Comparison of ENCODE assay signal across 8 cellular contexts in the genomic region with DNA sequence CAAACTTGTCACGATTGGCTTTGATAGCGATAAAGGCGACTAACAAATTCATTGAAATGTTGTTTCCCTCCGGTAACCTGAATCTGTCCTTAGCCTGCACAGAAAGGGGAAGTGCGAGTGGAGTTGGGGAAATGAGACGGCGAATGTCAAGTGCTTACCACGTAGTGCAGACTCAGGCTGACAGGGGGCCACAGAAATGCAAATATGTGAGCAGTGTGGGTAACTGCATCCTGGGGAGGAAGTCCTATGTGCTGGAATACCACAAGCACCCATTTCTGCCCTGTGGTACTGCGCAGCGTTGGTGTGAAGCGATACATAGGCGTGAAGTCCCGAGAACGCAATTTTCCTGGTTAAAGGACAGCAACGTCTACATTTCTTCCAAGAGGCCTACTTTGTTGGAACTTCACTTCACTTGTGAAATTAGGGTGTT. TPM values are rescaled to one million over a fixed set of nuclear protein-coding genes. Genes with fewer than 3 reads are reported as not detected.
DNase-seq lines count a peak whose midpoint lies in the region; TF ChIP-seq lines count a peak whose summit lies in the region.

No MANE protein-coding gene starts in this region.

- DNase-seq in H4 (ENCODE audit: low spot score) (peak; percentile 43), LoVo (ENCODE audit: low spot score) (peak; percentile 47), chondrocyte (ENCODE audit: low spot score) (no peak), kidney glomerular epithelial cell (lab: John Stamatoyannopoulos, UW) (peak; percentile 62), mesenteric fat pad (ENCODE audit: low spot score) (no peak)
- peak; percentile 55 for DNase-seq in stimulated activated CD4-positive, alpha-beta T cell treated with anti-CD3 and anti-CD28 coated beads, Interleukin-1b, Interleukin-23, amount 100 ng/mL, for 48 hours

- H3K9me3 Mint-ChIP-seq in chondrocyte (ENCODE audit: low read depth), result no peaks in the 10 kb centered on the region

- peak overlapping the region; percentile 73 for H3K4me3 ChIP-seq in WI38 (ENCODE audit: low read depth, low read length)

- H3K36me3 Mint-ChIP-seq in chondrocyte (ENCODE audit: low read depth), result peaks cover 2% of the 10 kb centered on the region

- peaks cover 28% of the 10 kb centered on the region for H3K4me1 Mint-ChIP-seq in chondrocyte (ENCODE audit: low read depth)

- peak overlapping the region; percentile 99 for H3K27ac Mint-ChIP-seq in chondrocyte (ENCODE audit: unreplicated experiment)

- no peaks in the 10 kb centered on the region for H3K27me3 Mint-ChIP-seq in chondrocyte (ENCODE audit: low read depth)

- H3K4me3 Mint-ChIP-seq in chondrocyte (ENCODE audit: unreplicated experiment), result peak overlapping the region; percentile 94

- peak; percentile 22; the same call in 1 of the 3 replicates for TF ChIP-seq CTCF in GM12872 (IDR thresholded peaks at IDR 0.05; ENCODE audit: insufficient read depth, low read depth, low read length)
- TF ChIP-seq CTCF in WI38 (IDR thresholded peaks at IDR 0.05; ENCODE audit: low read depth, low read length), result no peak
- peak; percentile 39 for TF ChIP-seq CTCF in chondrocyte (IDR thresholded peaks at IDR 0.05)

RNA-seq across cellular contexts. Expression of gene EIF4ENIF1, which starts 0.9 kb away (rescaled TPM):
- total RNA-seq in H4 (2014; rRNA removed; shearing (Covaris generic)), result 3.4 and 6.1 TPM in 2 replicates
- 29.3 to 34.0 TPM (median 31.9 TPM) in 3 replicates for total RNA-seq in chondrocyte
- total RNA-seq in mesenteric fat pad, result 23.8 TPM

RNA-seq across cellular contexts. Expression of gene SFI1, which starts 5.8 kb away (rescaled TPM):
- 2.8 and 3.3 TPM in 2 replicates for total RNA-seq in H4 (2014; rRNA removed; shearing (Covaris generic))
- total RNA-seq in chondrocyte (20.3 to 30.9 TPM (median 22.4 TPM) in 3 replicates), mesenteric fat pad (22.5 TPM)

Comparison
In these comparisons a context has a peak if more than half of its experiments do, and no peak if none do; other contexts are left out.
1. DNase-seq: peak in H4 (single experiment), LoVo (single experiment), kidney glomerular epithelial cell (single experiment) and stimulated activated CD4-positive, alpha-beta T cell treated with anti-CD3 and anti-CD28 coated beads, Interleukin-1b, Interleukin-23, amount 100 ng/mL, for 48 hours (single experiment); none in chondrocyte (single experiment) and mesenteric fat pad (single experiment).